In the genomic region with DNA sequence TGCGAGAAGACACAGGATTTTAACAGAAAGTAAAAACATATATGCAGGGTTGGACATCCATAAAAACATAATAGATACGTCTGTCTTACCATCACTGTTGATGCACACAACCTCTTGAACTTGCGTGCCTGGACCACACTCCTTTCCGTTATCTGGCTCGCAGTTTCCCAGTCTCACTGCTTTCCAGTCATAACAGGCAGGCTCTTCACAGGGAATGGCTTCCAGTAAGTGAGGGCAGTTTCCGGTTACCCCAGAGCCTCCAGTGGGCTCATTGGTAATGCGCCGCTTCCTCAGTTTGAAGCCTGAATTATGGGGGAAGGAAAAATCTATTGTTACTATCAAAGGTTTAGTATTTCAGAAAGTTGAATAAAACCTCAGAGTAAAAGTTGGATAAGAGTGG, we compare ENCODE assay signal across 16 cellular contexts.
"Had no signal": no experiment of that assay in that cellular context is flagged by ENCODE, and none has a peak within 500 bp of the region (broad histone marks: within the 10 kb centered on the region; RNA-seq: fewer than 3 reads in every experiment).

No MANE protein-coding gene starts in this region.

- H3K27me3 Mint-ChIP-seq: naive thymus-derived CD4-positive, alpha-beta T cell; stimulated activated naive B cell treated with anti-CD40 and anti-IgM and Interleukin-4, amounts not matched to agents 10 μg/mL and 1 μg/mL and 100 μg/mL, for 72 hours; stimulated activated naive CD8-positive, alpha-beta T cell treated with anti-CD3 and anti-CD28 coated beads, Interleukin-15, amount 100 ng/mL, for 72 hours had no signal

- H3K4me3 Mint-ChIP-seq: endodermal cell; naive thymus-derived CD4-positive, alpha-beta T cell; stimulated activated naive B cell treated with anti-CD40 and anti-IgM and Interleukin-4, amounts not matched to agents 10 μg/mL and 1 μg/mL and 100 μg/mL, for 72 hours; stimulated activated naive CD8-positive, alpha-beta T cell treated with anti-CD3 and anti-CD28 coated beads, Interleukin-15, amount 100 ng/mL, for 72 hours had no signal

- H3K4me1 Mint-ChIP-seq: stimulated activated naive CD8-positive, alpha-beta T cell treated with anti-CD3 and anti-CD28 coated beads, Interleukin-15, amount 100 ng/mL, for 72 hours had no signal

- DNase-seq: effector CD4-positive, alpha-beta T cell; endodermal cell; erythroblast; foreskin keratinocyte; kidney; left cardiac atrium; left ventricle myocardium inferior; lower lobe of right lung; mesendoderm; naive thymus-derived CD4-positive, alpha-beta T cell; posterior cingulate gyrus; stimulated activated CD4-positive, alpha-beta T cell treated with anti-CD3 and anti-CD28 coated beads, Interleukin-2, amount 100 ng/mL, for 24 hours; stimulated activated CD4-positive, alpha-beta T cell treated with anti-CD3 and anti-CD28 coated beads, Interleukin-4, amount 100 ng/mL, for 4 hours; stimulated activated naive B cell treated with anti-CD40 and anti-IgM and Interleukin-4, amounts not matched to agents 10 μg/mL and 1 μg/mL and 100 μg/mL, for 72 hours; stimulated activated naive CD8-positive, alpha-beta T cell treated with anti-CD3 and anti-CD28 coated beads, Interleukin-15, amount 100 ng/mL, for 72 hours; testis had no signal

- H3K27ac Mint-ChIP-seq: endodermal cell; naive thymus-derived CD4-positive, alpha-beta T cell; stimulated activated naive B cell treated with anti-CD40 and anti-IgM and Interleukin-4, amounts not matched to agents 10 μg/mL and 1 μg/mL and 100 μg/mL, for 72 hours; stimulated activated naive CD8-positive, alpha-beta T cell treated with anti-CD3 and anti-CD28 coated beads, Interleukin-15, amount 100 ng/mL, for 72 hours had no signal

- H3K36me3 Mint-ChIP-seq: naive thymus-derived CD4-positive, alpha-beta T cell; stimulated activated naive B cell treated with anti-CD40 and anti-IgM and Interleukin-4, amounts not matched to agents 10 μg/mL and 1 μg/mL and 100 μg/mL, for 72 hours had no signal
